22 cellular contexts compared by ENCODE assay signal in genomic region chr11:66686100-66686785, GRCh38. TPM values are rescaled to one million over a fixed set of nuclear protein-coding genes. Genes with fewer than 3 reads are reported as not detected.
DNase-seq lines count a peak whose midpoint lies in the region; ATAC-seq and TF ChIP-seq lines count a peak whose summit lies in the region.
"Had no signal": no experiment of that assay in that cellular context is flagged by ENCODE, and none has a peak within 500 bp of the region (broad histone marks: within the 10 kb centered on the region; RNA-seq: fewer than 3 reads in every experiment).

No MANE protein-coding gene starts in this region.

- dilution Hi-C loops in mammary epithelial cell (cut with HindIII; ENCODE audit: low sequenced_read_pairs), result loop anchor here (5.0 to 25.0 kb wide), 2 partner anchors 64 to 274 kb away; partner anchors contain the start of gene NPAS4

- no peak for ATAC-seq in memory B cell (ENCODE audit: low read depth)
- ATAC-seq in stimulated activated effector memory CD8-positive, alpha-beta T cell treated with anti-CD3 and anti-CD28 coated beads, Interleukin-12 subunit alpha, Interleukin-12 subunit beta, amount 100 ng/mL, for 72 hours, result no peak
- ATAC-seq: activated CD8-positive, alpha-beta T cell treated with anti-CD3 and anti-CD28 coated beads for 36 hours; CD8-positive, alpha-beta T cell; naive thymus-derived CD8-positive, alpha-beta T cell; SK-N-SH treated with all-trans-retinoic acid at 6 μM for 48 hours; stimulated activated naive CD8-positive, alpha-beta T cell treated with anti-CD3 and anti-CD28 coated beads, Interleukin-15, Interleukin-2, amounts not matched to agents 100 U/mL and 50 U/mL, for 24 hours had no signal

- peak overlapping the region; percentile 84 for H3K4me2 ChIP-seq in mammary epithelial cell (ENCODE audit: insufficient read depth, low read depth, low read length)

- H3K27me3 Mint-ChIP-seq in memory B cell, result no peaks in the 10 kb centered on the region
- no peaks in the 10 kb centered on the region for H3K27me3 Mint-ChIP-seq in CD8-positive, alpha-beta memory T cell
- H3K27me3 Mint-ChIP-seq: activated CD8-positive, alpha-beta T cell treated with anti-CD3 and anti-CD28 coated beads for 36 hours; naive thymus-derived CD8-positive, alpha-beta T cell had no signal

- DNase-seq in HuH-7.5 (ENCODE audit: low spot score) (peak; percentile 39), mammary epithelial cell (peak; percentile 92), memory B cell (ENCODE audit: low spot score in 2 of 2) (no peak), GDM1 (lab: John Stamatoyannopoulos, UW) (no peak), kidney tubule cell (ENCODE audit: low spot score) (no peak), AG08396 (ENCODE audit: low spot score) (no peak)
- no peak for DNase-seq in stimulated activated effector memory CD8-positive, alpha-beta T cell treated with anti-CD3 and anti-CD28 coated beads, Interleukin-12 subunit alpha, Interleukin-12 subunit beta, amount 100 ng/mL, for 72 hours (ENCODE audit: low spot score in 2 of 2)
- no peak for DNase-seq in CD8-positive, alpha-beta memory T cell
- DNase-seq: activated CD8-positive, alpha-beta T cell treated with anti-CD3 and anti-CD28 coated beads for 36 hours; activated naive CD4-positive, alpha-beta T cell treated with Interleukin-2 at 50 U/mL for 16 hours; CD8-positive, alpha-beta T cell; DMS79; effector memory CD4-positive, alpha-beta T cell; Karpas-422; naive thymus-derived CD8-positive, alpha-beta T cell; NCI-H187 treated with DMSO at 0.1 percent for 48 hours; NCI-H345; Peyer's patch; stimulated activated naive CD8-positive, alpha-beta T cell treated with anti-CD3 and anti-CD28 coated beads, Interleukin-15, Interleukin-2, amounts not matched to agents 100 U/mL and 50 U/mL, for 24 hours; T-helper 9 cell had no signal

- TSS peak; percentile 47 for BruUV-seq in mammary epithelial cell (replicated peaks; lab: Mats Ljungman, UMichigan)

- H3K27ac Mint-ChIP-seq in memory B cell, result peak overlapping the region; percentile 49
- H3K27ac Mint-ChIP-seq in stimulated activated effector memory CD8-positive, alpha-beta T cell treated with anti-CD3 and anti-CD28 coated beads, Interleukin-12 subunit alpha, Interleukin-12 subunit beta, amount 100 ng/mL, for 72 hours, result peak overlapping the region; percentile 46
- H3K27ac Mint-ChIP-seq in CD8-positive, alpha-beta memory T cell, result no peak overlapping the region
- H3K27ac Mint-ChIP-seq: activated CD8-positive, alpha-beta T cell treated with anti-CD3 and anti-CD28 coated beads for 36 hours; CD8-positive, alpha-beta T cell; naive thymus-derived CD8-positive, alpha-beta T cell had no signal

- peaks cover 10% of the 10 kb centered on the region for H3K79me2 ChIP-seq in mammary epithelial cell (ENCODE audit: insufficient read depth, low read length)

- peak overlapping the region; percentile 12 to 39 (median 31) for H3K4me3 ChIP-seq in mammary epithelial cell (replicated peaks in 1 of 3; ENCODE audit: insufficient read depth in 1 of 3, low read depth in 2 of 3, low read length in 3 of 3)
- H3K4me3 ChIP-seq in CD8-positive, alpha-beta memory T cell (ENCODE audit: low read length), result no peak overlapping the region
- H3K4me3 ChIP-seq: Peyer's patch, tibial nerve had no signal

- H3K36me3 ChIP-seq in mammary epithelial cell (ENCODE audit: insufficient read depth, low read length), result no peaks in the 10 kb centered on the region
- H3K36me3 ChIP-seq in CD8-positive, alpha-beta memory T cell (ENCODE audit: insufficient read depth, low read length), result no peaks in the 10 kb centered on the region
- H3K36me3 ChIP-seq: Peyer's patch had no signal

- 7% methylated on average over 12 of the region's 15 CpGs for WGBS in mammary epithelial cell (ENCODE audit: low coverage, missing lambda C conversion rate)

- H3K27ac ChIP-seq in mammary epithelial cell (ENCODE audit: insufficient read depth, low read depth, low read length), result peak overlapping the region; percentile 90
- no peak overlapping the region for H3K27ac ChIP-seq in CD8-positive, alpha-beta memory T cell (ENCODE audit: low read depth, low read length)
- H3K27ac ChIP-seq: Peyer's patch, tibial nerve had no signal

- CTCF ChIA-PET in mammary epithelial cell (lab: Charles Lee; ENCODE audit: low non-redundant PET), result interaction anchor here (0.6 to 0.8 kb wide), 2 partner anchors 247 to 277 kb away, joined by 3 to 4 read pairs; partner anchors contain the start of gene MRPL11
- CTCF ChIA-PET in CD8-positive, alpha-beta memory T cell (lab: Charles Lee), result no interaction called here

- no peak for TF ChIP-seq CTCF in mammary epithelial cell (conservative IDR thresholded peaks at IDR 0.05 in 1 of 2, IDR thresholded peaks at IDR 0.05 in 1 of 2; ENCODE audit: extremely low read depth in 1 of 2, insufficient read depth in 1 of 2, low read depth in 1 of 2, low read length in 2 of 2)

- intact Hi-C loops in mammary epithelial cell (cut with micrococcal nuclease), result loop anchor here (1.0 to 2.0 kb wide), 4 partner anchors 59 to 374 kb away; a partner anchor contains a TSS

- no peaks in the 10 kb centered on the region for H3K36me3 Mint-ChIP-seq in memory B cell
- no peaks in the 10 kb centered on the region for H3K36me3 Mint-ChIP-seq in stimulated activated effector memory CD8-positive, alpha-beta T cell treated with anti-CD3 and anti-CD28 coated beads, Interleukin-12 subunit alpha, Interleukin-12 subunit beta, amount 100 ng/mL, for 72 hours
- no peaks in the 10 kb centered on the region for H3K36me3 Mint-ChIP-seq in CD8-positive, alpha-beta memory T cell
- H3K36me3 Mint-ChIP-seq: CD8-positive, alpha-beta T cell; naive thymus-derived CD8-positive, alpha-beta T cell had no signal

- no peaks in the 10 kb centered on the region for H4K20me1 ChIP-seq in mammary epithelial cell (ENCODE audit: insufficient read depth, low read length)

- peaks cover 26% of the 10 kb centered on the region for H3K4me1 ChIP-seq in mammary epithelial cell (ENCODE audit: insufficient read depth, low read length)
- H3K4me1 ChIP-seq in CD8-positive, alpha-beta memory T cell (ENCODE audit: insufficient read depth, low read length), result no peaks in the 10 kb centered on the region
- H3K4me1 ChIP-seq: Peyer's patch, tibial nerve had no signal

- no peaks in the 10 kb centered on the region for H3K4me1 Mint-ChIP-seq in memory B cell
- H3K4me1 Mint-ChIP-seq in stimulated activated effector memory CD8-positive, alpha-beta T cell treated with anti-CD3 and anti-CD28 coated beads, Interleukin-12 subunit alpha, Interleukin-12 subunit beta, amount 100 ng/mL, for 72 hours, result no peaks in the 10 kb centered on the region
- H3K4me1 Mint-ChIP-seq in CD8-positive, alpha-beta memory T cell, result no peaks in the 10 kb centered on the region
- H3K4me1 Mint-ChIP-seq: naive thymus-derived CD8-positive, alpha-beta T cell had no signal

- H3K27me3 ChIP-seq in mammary epithelial cell (ENCODE audit: insufficient read depth, low read length), result no peaks in the 10 kb centered on the region
- no peaks in the 10 kb centered on the region for H3K27me3 ChIP-seq in CD8-positive, alpha-beta memory T cell (ENCODE audit: insufficient read depth, low read length, poor library complexity, severe bottlenecking)
- H3K27me3 ChIP-seq: Peyer's patch, tibial nerve had no signal

- peak overlapping the region; percentile 95 for H2AFZ ChIP-seq in mammary epithelial cell (ENCODE audit: low read depth, low read length)

- H3K9ac ChIP-seq in mammary epithelial cell (ENCODE audit: insufficient read depth, low read length), result peak overlapping the region; percentile 87

- no peaks in the 10 kb centered on the region for H3K9me3 ChIP-seq in mammary epithelial cell (replicated peaks; ENCODE audit: insufficient read depth, low read length)
- H3K9me3 ChIP-seq in CD8-positive, alpha-beta memory T cell (ENCODE audit: low read length), result no peaks in the 10 kb centered on the region
- H3K9me3 ChIP-seq: Peyer's patch, tibial nerve had no signal

- in situ Hi-C loops in mammary epithelial cell (cut with MboI; ENCODE audit: low sequenced_read_pairs in 2 of 2), result loop anchor here in 1 of 2 donors (25.0 kb wide), 1 partner anchor 274 kb away; the partner anchor contains the start of gene NPAS4

- no peak overlapping the region for H3K4me3 Mint-ChIP-seq in memory B cell
- H3K4me3 Mint-ChIP-seq in stimulated activated effector memory CD8-positive, alpha-beta T cell treated with anti-CD3 and anti-CD28 coated beads, Interleukin-12 subunit alpha, Interleukin-12 subunit beta, amount 100 ng/mL, for 72 hours, result no peak overlapping the region
- H3K4me3 Mint-ChIP-seq in CD8-positive, alpha-beta memory T cell, result no peak overlapping the region
- H3K4me3 Mint-ChIP-seq: activated CD8-positive, alpha-beta T cell treated with anti-CD3 and anti-CD28 coated beads for 36 hours; CD8-positive, alpha-beta T cell; naive thymus-derived CD8-positive, alpha-beta T cell had no signal

- POLR2A ChIA-PET in CD8-positive, alpha-beta memory T cell (lab: Charles Lee), result interaction anchor here (1.0 kb wide), 1 partner anchor 9 kb away, joined by 5 read pairs; the partner anchor contains the start of gene RBM4B

- H3K9me3 Mint-ChIP-seq in memory B cell, result no peaks in the 10 kb centered on the region
- H3K9me3 Mint-ChIP-seq in stimulated activated effector memory CD8-positive, alpha-beta T cell treated with anti-CD3 and anti-CD28 coated beads, Interleukin-12 subunit alpha, Interleukin-12 subunit beta, amount 100 ng/mL, for 72 hours, result no peaks in the 10 kb centered on the region
- no peaks in the 10 kb centered on the region for H3K9me3 Mint-ChIP-seq in CD8-positive, alpha-beta memory T cell
- H3K9me3 Mint-ChIP-seq: activated CD8-positive, alpha-beta T cell treated with anti-CD3 and anti-CD28 coated beads for 36 hours; CD8-positive, alpha-beta T cell; naive thymus-derived CD8-positive, alpha-beta T cell had no signal

RNA-seq across cellular contexts. Expression of gene RBM4B, which starts 8.6 kb away (rescaled TPM):
- 10 to 100 TPM; 12.2 to 15.3 TPM for total RNA-seq in mammary epithelial cell
- polyA plus RNA-seq in mammary epithelial cell, result 21.8 TPM
- 8.7 TPM for polyA minus RNA-seq in mammary epithelial cell
- 10 to 100 TPM; 19.5 to 20.0 TPM for total RNA-seq in CD8-positive, alpha-beta memory T cell
- polyA plus RNA-seq in CD8-positive, alpha-beta memory T cell, result 13.1 TPM

RNA-seq across cellular contexts. Expression of gene SPTBN2, which starts 42.8 kb away (rescaled TPM):
- 10 to 100 TPM; 24.8 to 57.2 TPM for total RNA-seq in mammary epithelial cell
- polyA plus RNA-seq in mammary epithelial cell, result 10.9 TPM
- 35.6 TPM for polyA minus RNA-seq in mammary epithelial cell
- under 1 TPM; 0.81 to 0.84 TPM for total RNA-seq in CD8-positive, alpha-beta memory T cell
- polyA plus RNA-seq in CD8-positive, alpha-beta memory T cell, result not detected
- total RNA-seq: CD8-positive, alpha-beta T cell had no signal

RNA-seq across cellular contexts. Expression of gene RBM4, which starts 47.7 kb away (rescaled TPM):
- 100 to 1,000 TPM in 1 of 2 donors, 10 to 100 TPM in 1; 65.2 to 117 TPM for total RNA-seq in mammary epithelial cell
- polyA plus RNA-seq in mammary epithelial cell, result 181 TPM
- polyA minus RNA-seq in mammary epithelial cell, result 133 TPM
- 100 to 1,000 TPM; 115 to 124 TPM for total RNA-seq in CD8-positive, alpha-beta memory T cell
- 224 TPM for polyA plus RNA-seq in CD8-positive, alpha-beta memory T cell

Comparison
In these comparisons a context has a peak if more than half of its experiments do, and no peak if none do; other contexts are left out.
1. DNase-seq: peak in HuH-7.5 (single experiment) and mammary epithelial cell (single experiment); none in memory B cell (0 of 2), stimulated activated effector memory CD8-positive, alpha-beta T cell treated with anti-CD3 and anti-CD28 coated beads, Interleukin-12 subunit alpha, Interleukin-12 subunit beta, amount 100 ng/mL, for 72 hours (0 of 2), GDM1 (single experiment), kidney tubule cell (single experiment), AG08396 (single experiment) and CD8-positive, alpha-beta memory T cell (0 of 5).
2. H3K27ac Mint-ChIP-seq: peak in memory B cell (single experiment) and stimulated activated effector memory CD8-positive, alpha-beta T cell treated with anti-CD3 and anti-CD28 coated beads, Interleukin-12 subunit alpha, Interleukin-12 subunit beta, amount 100 ng/mL, for 72 hours (single experiment); none in CD8-positive, alpha-beta memory T cell (0 of 8).
3. RNA of gene SPTBN2, which starts 42.8 kb away (total RNA-seq): 24.8 to 57.2 TPM in mammary epithelial cell; 0.81 to 0.84 TPM in CD8-positive, alpha-beta memory T cell; every median in the first group is over 10 times any median in the second.